ENCODE assay signal across 13 cellular contexts in genomic region chr17:50828508-50829170, GRCh38. TPM values are rescaled to one million over a fixed set of nuclear protein-coding genes. Genes with fewer than 3 reads are reported as not detected.
DNase-seq lines count a peak whose midpoint lies in the region; ATAC-seq, FAIRE-seq and TF ChIP-seq lines count a peak whose summit lies in the region.
"Had no signal": no experiment of that assay in that cellular context is flagged by ENCODE, and none has a peak within 500 bp of the region (broad histone marks: within the 10 kb centered on the region; RNA-seq: fewer than 3 reads in every experiment).

No MANE protein-coding gene starts in this region.

- no peak for TF ChIP-seq CTCF in kidney (IDR thresholded peaks at IDR 0.05; ENCODE audit: borderline replicate concordance, extremely low read depth, insufficient read depth)

- intact Hi-C loops in kidney (cut with DNase I), result no loop called here

- H3K36me3 ChIP-seq in kidney (ENCODE audit: control insufficient read depth in 1 of 2, insufficient read depth in 2 of 2, low read length in 2 of 2), result no peaks in the 10 kb centered on the region
- H3K36me3 ChIP-seq: heart left ventricle had no signal

- no peaks in the 10 kb centered on the region for H3K9me3 ChIP-seq in kidney (ENCODE audit: control insufficient read depth in 1 of 2, low read length in 2 of 2)
- H3K9me3 ChIP-seq: heart left ventricle had no signal

- ATAC-seq in GM18907 (IDR thresholded peaks at IDR 0.05; ENCODE audit: unreplicated experiment) (peak; percentile 71), GM21619 (IDR thresholded peaks at IDR 0.05; ENCODE audit: unreplicated experiment) (peak; percentile 64), HG03342 (IDR thresholded peaks at IDR 0.05; ENCODE audit: unreplicated experiment) (peak; percentile 51), GM21423 (IDR thresholded peaks at IDR 0.05; ENCODE audit: unreplicated experiment) (no peak)
- ATAC-seq: activated CD4-positive, CD25-positive, alpha-beta regulatory T cell treated with anti-CD3 and anti-CD28 coated beads, Interleukin-2, amount 50 U/mL, for 24 hours; HepG2 had no signal

- H3K4me1 ChIP-seq in kidney (ENCODE audit: control insufficient read depth in 1 of 2, insufficient read depth in 1 of 2, low read depth in 1 of 2, low read length in 2 of 2), result no peaks in the 10 kb centered on the region

- H3K4me3 ChIP-seq in kidney (ENCODE audit: low read length in 2 of 2), result no peak overlapping the region
- H3K4me3 ChIP-seq: heart left ventricle had no signal

- DNase-seq in kidney (peak; percentile 29), epidermal melanocyte (ENCODE audit: insufficient read length, low spot score) (no peak), NCI-H2171 treated with DMSO at 0.1 percent for 48 hours (lab: John Stamatoyannopoulos, UW) (no peak), NOMO-1 treated with DMSO at 0.1 percent for 48 hours (lab: John Stamatoyannopoulos, UW; ENCODE audit: unreplicated experiment) (no peak)
- DNase-seq: heart left ventricle, NCI-H2171, SHP77 treated with DMSO at 0.1 percent for 48 hours had no signal

- no peak overlapping the region for H3K9ac ChIP-seq in kidney (ENCODE audit: low read length in 2 of 2)

- no peak overlapping the region for H3K27ac ChIP-seq in kidney (ENCODE audit: low read depth in 2 of 2, low read length in 2 of 2)

- FAIRE-seq in kidney (lab: Jason Lieb, UNC), result no peak
- FAIRE-seq: HepG2 had no signal

RNA-seq across cellular contexts. Expression of gene WFIKKN2, which starts 6.7 kb away (rescaled TPM):
- total RNA-seq in kidney, result 0.09 TPM
- not detected for polyA plus RNA-seq in kidney (ENCODE audit: insufficient read depth, low read depth, low replicate concordance)
- total RNA-seq: HepG2 had no signal
- polyA plus RNA-seq: HepG2 had no signal

RNA-seq across cellular contexts. Expression of gene TOB1, which starts 37.5 kb away (rescaled TPM):
- 141 TPM for total RNA-seq in kidney
- polyA plus RNA-seq in kidney (ENCODE audit: insufficient read depth, low read depth, low replicate concordance), result 52.5 TPM
